ENCODE assay signal across 8 cellular contexts in the genomic region with DNA sequence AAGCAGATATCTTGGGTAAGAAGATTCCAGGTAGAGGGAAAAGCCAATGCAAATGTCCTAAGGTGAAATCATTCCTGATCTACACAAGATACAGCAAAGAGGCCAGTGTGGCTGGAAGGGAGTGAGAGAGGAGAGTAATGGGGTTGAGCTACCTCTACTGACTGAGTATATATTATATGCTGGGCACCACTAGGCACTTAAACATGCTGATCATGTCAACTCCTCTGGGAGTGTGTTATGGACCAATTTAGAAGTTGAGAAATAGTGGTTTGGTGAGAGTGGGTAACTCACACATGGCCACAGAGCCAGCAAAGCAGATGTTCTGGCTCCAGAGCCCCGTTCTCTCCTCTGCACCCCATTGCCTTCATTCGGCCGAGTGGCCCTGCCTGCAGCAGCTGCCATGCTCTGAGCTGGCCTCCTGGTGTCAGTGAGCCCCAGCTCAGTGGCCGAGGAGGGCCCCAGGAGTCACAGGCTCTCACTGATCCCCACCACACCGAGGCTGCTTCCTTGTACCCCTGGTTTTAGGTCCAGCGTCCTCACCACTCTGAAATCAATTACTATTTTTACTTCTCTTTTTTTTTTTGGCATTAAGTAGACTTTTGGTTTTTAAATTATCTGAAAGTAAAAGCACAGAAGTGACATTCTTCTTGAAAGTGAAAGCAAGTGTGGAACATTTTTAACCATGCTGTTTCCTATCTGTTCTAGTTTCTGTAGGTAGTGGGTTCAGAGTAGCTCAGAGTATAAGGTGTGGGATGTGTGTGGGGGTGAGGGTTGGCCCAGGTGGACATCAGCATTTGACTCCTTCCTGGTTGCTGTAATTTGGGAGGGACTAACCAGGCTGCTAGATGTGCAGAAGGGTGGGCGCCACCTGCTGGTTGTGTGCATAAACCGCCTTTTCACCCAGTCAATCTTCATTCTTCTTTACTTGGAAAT. TPM values are rescaled to one million over a fixed set of nuclear protein-coding genes. Genes with fewer than 3 reads are reported as not detected.
A peak's percentile ranks its signal among the peaks of the same experiment; 100 is the strongest.
DNase-seq lines count a peak whose midpoint lies in the region; ATAC-seq and TF ChIP-seq lines count a peak whose summit lies in the region.

No MANE protein-coding gene starts in this region.

- no peak overlapping the region for H3K27ac ChIP-seq in SU-DHL-6 (ENCODE audit: low read depth, low read length)

- TF ChIP-seq CTCF in SU-DHL-6 (IDR thresholded peaks at IDR 0.05; ENCODE audit: insufficient read depth, low read length, poor library complexity, severe bottlenecking) = peak; percentile 85

- no peaks in the 10 kb centered on the region; the same call in 1 of the 2 replicates for H3F3A ChIP-seq in SU-DHL-6 (ENCODE audit: insufficient read depth)

- ATAC-seq in GM21381 (IDR thresholded peaks at IDR 0.05; ENCODE audit: unreplicated experiment) = peak; percentile 93

- H3K79me2 ChIP-seq in SU-DHL-6 (ENCODE audit: insufficient read depth, low read length) = no peaks in the 10 kb centered on the region

- H3K4me3 ChIP-seq in SU-DHL-6 (ENCODE audit: insufficient read depth, low read length, poor library complexity, severe bottlenecking) = no peak overlapping the region

- H2AFZ ChIP-seq in SU-DHL-6 (ENCODE audit: low read depth, low read length, severe bottlenecking) = peak overlapping the region; percentile 94

- no peaks in the 10 kb centered on the region for H4K20me1 ChIP-seq in SU-DHL-6 (ENCODE audit: low read depth, low read length)

- H3K27me3 ChIP-seq in SU-DHL-6 (ENCODE audit: low read length) = no peaks in the 10 kb centered on the region

- H3K4me2 ChIP-seq in SU-DHL-6 (ENCODE audit: low read depth, low read length, poor library complexity, severe bottlenecking) = peak overlapping the region; percentile 49

- no peaks in the 10 kb centered on the region for H3K9me3 ChIP-seq in SU-DHL-6 (ENCODE audit: insufficient read depth, low read length)

- peak; percentile 76 for DNase-seq in ELR (ENCODE audit: low read depth)
- peak; percentile 81 for DNase-seq in HT-29 (ENCODE audit: low spot score)
- DNase-seq in activated naive CD8-positive, alpha-beta T cell treated with anti-CD3 and anti-CD28 coated beads, Interleukin-2, amount 50 U/mL, for 16 hours (ENCODE audit: low read depth, low spot score) = peak; percentile 59
- DNase-seq in hippocampal formation (lab: John Stamatoyannopoulos, UW) = peak; percentile 33 to 53
- DNase-seq in stimulated activated CD4-positive, alpha-beta T cell treated with anti-CD3 and anti-CD28 coated beads, Interleukin-12 subunit alpha, Interleukin-12 subunit beta, amount 100 ng/mL, for 4 hours = peak; percentile 65
- DNase-seq in GOT3 (lab: John Stamatoyannopoulos, UW) = no peak

- no peaks in the 10 kb centered on the region for H3K9me2 ChIP-seq in SU-DHL-6 (replicated peaks; ENCODE audit: insufficient read depth, low read length)

- peak overlapping the region; percentile 4; the same call in 1 of the 2 replicates for H3K9ac ChIP-seq in SU-DHL-6 (ENCODE audit: low read length)

- no peaks in the 10 kb centered on the region for H3K36me3 ChIP-seq in SU-DHL-6 (ENCODE audit: low read length)

RNA-seq across cellular contexts. Expression of gene CRNN, which starts 45.8 kb away (rescaled TPM):
- total RNA-seq in HT-29 (2014; rRNA removed; shearing (Covaris generic)) = not detected in 2 replicates

RNA-seq across cellular contexts. Expression of gene LCE5A, which starts 50.7 kb away (rescaled TPM):
- not detected in 2 replicates for total RNA-seq in HT-29 (2014; rRNA removed; shearing (Covaris generic))

RNA-seq across cellular contexts. Expression of gene CRCT1, which starts 54.4 kb away (rescaled TPM):
- 0.15 TPM in 1 of 2 replicates, not detected in the other for total RNA-seq in HT-29 (2014; rRNA removed; shearing (Covaris generic))
